ENCODE assay signal across 34 cellular contexts in genomic region chr12:85798122-85798521, GRCh38. TPM values are rescaled to one million over a fixed set of nuclear protein-coding genes. Genes with fewer than 3 reads are reported as not detected.
"Had no signal": no experiment of that assay in that cellular context is flagged by ENCODE, and none has a peak within 500 bp of the region (broad histone marks: within the 10 kb centered on the region; RNA-seq: fewer than 3 reads in every experiment).

No MANE protein-coding gene starts in this region.

- DNase-seq: activated CD4-positive, alpha-beta memory T cell treated with anti-CD3 and anti-CD28 coated beads for 36 hours; activated CD4-positive, alpha-beta T cell treated with anti-CD3 and anti-CD28 coated beads for 36 hours; activated CD4-positive, alpha-beta T cell treated with anti-CD3 and anti-CD28 coated beads, Interleukin-2, amount 10 ng/mL, durations not matched to agents 24 days and 14 days; activated CD4-positive, CD25-positive, alpha-beta regulatory T cell; activated CD4-positive, CD25-positive, alpha-beta regulatory T cell treated with anti-CD3 and anti-CD28 coated beads, Interleukin-2, amount 50 U/mL, for 72 hours; activated CD8-positive, alpha-beta memory T cell treated with anti-CD3 and anti-CD28 coated beads, Interleukin-2, amount 10 ng/mL, durations not matched to agents 7 days and 5 days; activated CD8-positive, alpha-beta memory T cell treated with anti-CD3 and anti-CD28 coated beads, Interleukin-2, amount 50 U/mL, for 4 hours; activated CD8-positive, alpha-beta T cell treated with anti-CD3 and anti-CD28 coated beads, Interleukin-2, amount 10 ng/mL, durations not matched to agents 7 days and 5 days; activated effector memory CD4-positive, alpha-beta T cell treated with anti-CD3 and anti-CD28 coated beads, Interleukin-2, amount 50 U/mL, for 16 hours; activated naive CD4-positive, alpha-beta T cell; activated naive CD4-positive, alpha-beta T cell treated with anti-CD3 and anti-CD28 coated beads, Interleukin-2, amount 10 ng/mL, durations not matched to agents 7 days and 5 days; activated naive CD8-positive, alpha-beta T cell treated with anti-CD3 and anti-CD28 coated beads, Interleukin-2, amount 10 ng/mL, durations not matched to agents 7 days and 5 days; activated T-cell treated with anti-CD3 and anti-CD28 coated beads, Interleukin-2, amount 50 U/mL, for 1 hour; activated T-cell treated with anti-CD3 and anti-CD28 coated beads, Interleukin-2, amount 50 U/mL, for 48 hours; brain microvascular endothelial cell; cortex of kidney; dermis blood vessel endothelial cell; effector CD4-positive, alpha-beta T cell; effector memory CD8-positive, alpha-beta T cell; erythroblast; foreskin keratinocyte; gastrocnemius medialis; glutamatergic neuron; heart left ventricle; T-helper 1 cell; T-helper 17 cell; T1000; WERI-Rb-1 had no signal

- H3K27ac ChIP-seq: ascending aorta, brain microvascular endothelial cell, esophagus muscularis mucosa, foreskin keratinocyte, gastrocnemius medialis, heart left ventricle, WERI-Rb-1 had no signal

- H3K27me3 ChIP-seq: ascending aorta, brain microvascular endothelial cell, esophagus muscularis mucosa, foreskin keratinocyte, gastrocnemius medialis, heart left ventricle had no signal

- H3K36me3 ChIP-seq: ascending aorta, brain microvascular endothelial cell, esophagus muscularis mucosa, gastrocnemius medialis, heart left ventricle, WERI-Rb-1 had no signal

- H3K4me3 ChIP-seq: ascending aorta, esophagus muscularis mucosa, gastrocnemius medialis, heart left ventricle had no signal

- H3K4me1 ChIP-seq: esophagus muscularis mucosa, gastrocnemius medialis had no signal

RNA-seq across cellular contexts. Expression of gene RASSF9, which starts 38.1 kb away (rescaled TPM):
- total RNA-seq: activated CD4-positive, alpha-beta memory T cell treated with anti-CD3 and anti-CD28 coated beads for 36 hours; activated CD4-positive, alpha-beta T cell treated with anti-CD3 and anti-CD28 coated beads for 36 hours; activated CD4-positive, alpha-beta T cell treated with anti-CD3 and anti-CD28 coated beads, Interleukin-2, amount 10 ng/mL, durations not matched to agents 24 days and 14 days; activated CD8-positive, alpha-beta memory T cell treated with anti-CD3 and anti-CD28 coated beads for 36 hours; activated CD8-positive, alpha-beta memory T cell treated with anti-CD3 and anti-CD28 coated beads, Interleukin-2, amount 10 ng/mL, durations not matched to agents 7 days and 5 days; activated CD8-positive, alpha-beta T cell treated with anti-CD3 and anti-CD28 coated beads, Interleukin-2, amount 10 ng/mL, durations not matched to agents 7 days and 5 days; activated naive CD4-positive, alpha-beta T cell treated with anti-CD3 and anti-CD28 coated beads, Interleukin-2, amount 50 U/mL, for 72 hours; activated naive CD8-positive, alpha-beta T cell treated with anti-CD3 and anti-CD28 coated beads, Interleukin-2, amount 10 ng/mL, durations not matched to agents 7 days and 5 days; activated T-helper 1 cell treated with anti-CD3 and anti-CD28 coated beads, Interleukin-12 subunit alpha, Interleukin-12 subunit beta, Interleukin-2, Interleukin-4 antibody, amounts not matched to agents 30 ng/mL and 10 ng/mL and 1 ng/mL, durations not matched to agents 14 hours and 24 hours and 36 hours; activated T-helper 2 cell treated with anti-CD3 and anti-CD28 coated beads, Interferon-gamma antibody, Interleukin-2, Interleukin-4, amounts not matched to agents 10 μg/mL and 5 μg/mL and 100 μg/mL, durations not matched to agents 14 hours and 24 hours and 36 hours; T-helper 17 cell had no signal
